ENCODE assay signal across 8 cellular contexts in the genomic region with DNA sequence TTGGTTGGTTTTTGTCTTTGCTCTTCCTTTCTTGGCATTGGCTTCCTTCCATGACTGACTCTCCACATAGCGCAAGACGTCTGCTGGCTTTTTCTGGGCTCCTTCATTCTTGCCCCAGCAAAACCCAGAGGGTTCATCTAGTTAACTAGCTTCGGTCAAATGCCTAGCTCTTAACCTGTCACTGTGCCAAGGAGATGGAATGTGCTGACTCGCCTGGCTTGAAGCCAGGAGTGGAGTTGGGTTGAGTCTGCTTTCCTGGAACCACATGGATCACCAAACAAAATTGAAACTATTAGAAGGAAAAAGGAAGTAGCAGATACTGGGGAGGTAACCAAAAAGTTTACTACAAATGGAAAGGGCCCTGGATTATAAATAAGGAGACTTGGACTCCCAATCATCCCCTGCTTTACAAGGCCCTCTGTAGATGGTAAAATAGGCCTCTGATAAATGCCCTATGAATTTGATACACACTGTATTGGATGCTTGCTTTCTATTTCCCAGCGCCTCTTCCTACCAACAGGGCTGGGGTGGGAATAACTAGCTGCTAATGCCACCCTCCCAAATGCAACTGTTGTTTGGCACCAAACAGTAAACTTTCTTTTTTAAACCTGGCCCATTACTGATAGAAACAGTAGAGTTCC. TPM values are rescaled to one million over a fixed set of nuclear protein-coding genes. Genes with fewer than 3 reads are reported as not detected.
A peak's percentile ranks its signal among the peaks of the same experiment; 100 is the strongest.
DNase-seq lines count a peak whose midpoint lies in the region; ATAC-seq, FAIRE-seq and TF ChIP-seq lines count a peak whose summit lies in the region.

No MANE protein-coding gene starts in this region.

- peaks cover 4% of the 10 kb centered on the region for H3K4me1 ChIP-seq in GM12878 (ENCODE audit: control insufficient read depth, insufficient read depth, low read length)

- ATAC-seq in GM12878, result no peak
- peak; percentile 66 for ATAC-seq in left colon
- no peak for ATAC-seq in GM18520 (IDR thresholded peaks at IDR 0.05; ENCODE audit: unreplicated experiment)

- WGBS in GM12878 (ENCODE audit: insufficient coverage, insufficient replicate concordance, low lambda C conversion rate, missing lambda C conversion rate), result 99% methylated on average over 5 of the region's 5 CpGs

- CTCF ChIA-PET in GM12878 (lab: Yijun Ruan, JAX), result interaction anchor here (1.1 to 2.0 kb wide), 4 partner anchors 10 to 152 kb away, joined by 3 to 5 read pairs (median 4); no protein-coding TSS in a partner anchor
- CTCF ChIA-PET in activated naive CD4-positive, alpha-beta T cell treated with anti-CD3 and anti-CD28 coated beads for 36 hours (lab: Charles Lee), result interaction anchor here (0.6 to 2.3 kb wide), 4 partner anchors 10 to 152 kb away, joined by 3 to 8 read pairs (median 3); no protein-coding TSS in a partner anchor

- TF ChIP-seq POLR2A in GM12878 (IDR thresholded peaks at IDR 0.05; ENCODE audit: low read depth, low read length), result no peak

- H3K79me2 ChIP-seq in GM12878 (ENCODE audit: control insufficient read depth, insufficient read depth, low read length), result peaks cover 87% of the 10 kb centered on the region

- H3K4me1 Mint-ChIP-seq in activated naive CD4-positive, alpha-beta T cell treated with anti-CD3 and anti-CD28 coated beads for 36 hours (ENCODE audit: low read depth), result peaks cover 65% of the 10 kb centered on the region

- no peaks in the 10 kb centered on the region for H3K27me3 ChIP-seq in GM12878 (replicated peaks in 1 of 2; ENCODE audit: control insufficient read depth in 2 of 2, insufficient read depth in 2 of 2, low read length in 1 of 2)

- POLR2A ChIA-PET in GM12878 (lab: Charles Lee), result interaction anchor here (1.4 to 4.7 kb wide), 2 partner anchors 9 to 10 kb away, joined by 3 to 29 read pairs; partner anchors contain the start of gene MALT1

- peaks cover 38% of the 10 kb centered on the region for H3K36me3 Mint-ChIP-seq in activated naive CD4-positive, alpha-beta T cell treated with anti-CD3 and anti-CD28 coated beads for 36 hours (ENCODE audit: low read depth)

- H3K9me3 ChIP-seq in GM12878 (replicated peaks; ENCODE audit: control insufficient read depth, insufficient read depth, low read length), result no peaks in the 10 kb centered on the region

- no peaks in the 10 kb centered on the region for H3K9me3 Mint-ChIP-seq in activated naive CD4-positive, alpha-beta T cell treated with anti-CD3 and anti-CD28 coated beads for 36 hours

- H3K27me3 Mint-ChIP-seq in activated naive CD4-positive, alpha-beta T cell treated with anti-CD3 and anti-CD28 coated beads for 36 hours (ENCODE audit: low read depth), result no peaks in the 10 kb centered on the region

- no TSS peak for BruUV-seq in GM12878 (replicated peaks; lab: Mats Ljungman, UMichigan)

- no peak for FAIRE-seq in GM12878 (lab: Jason Lieb, UNC)

- TF ChIP-seq CTCF in GM12878 (IDR thresholded peaks at IDR 0.05 in 2 of 3, conservative IDR thresholded peaks at IDR 0.05 in 1 of 3; ENCODE audit: control insufficient read depth in 2 of 3, extremely low read depth in 1 of 3, insufficient read depth in 1 of 3, low read depth in 3 of 3, low read length in 3 of 3), result no peak

- no peak overlapping the region for H3K4me3 ChIP-seq in GM12878

- SMC1A ChIA-PET in GM12878 (lab: Charles Lee; ENCODE audit: uncharacterized antibody, unreplicated experiment), result interaction anchor here (0.5 to 2.9 kb wide), 15 partner anchors 8 to 153 kb away, joined by 3 to 12 read pairs (median 4); partner anchors contain the start of gene MALT1

- H4K20me1 ChIP-seq in GM12878 (ENCODE audit: control insufficient read depth, insufficient read depth), result no peaks in the 10 kb centered on the region

- H3K9ac ChIP-seq in GM12878 (ENCODE audit: control insufficient read depth, insufficient read depth, low read length), result no peak overlapping the region

- no peak overlapping the region for H3K4me3 Mint-ChIP-seq in activated naive CD4-positive, alpha-beta T cell treated with anti-CD3 and anti-CD28 coated beads for 36 hours

- no peak overlapping the region for H3K4me2 ChIP-seq in GM12878 (ENCODE audit: control insufficient read depth, insufficient read depth)

- H3K27ac ChIP-seq in GM12878 (ENCODE audit: control insufficient read depth, insufficient read depth), result peak overlapping the region; percentile 20; the same call in 1 of the 2 replicates

- H3K36me3 ChIP-seq in GM12878 (ENCODE audit: control insufficient read depth in 2 of 2, insufficient read depth in 2 of 2, low read length in 1 of 2), result peaks cover 7 to 29% of the 10 kb centered on the region in 2 experiments

- H2AFZ ChIP-seq in GM12878 (ENCODE audit: control insufficient read depth, low read depth, low read length), result no peak overlapping the region

- RAD21 ChIA-PET in GM12878 (lab: Charles Lee; ENCODE audit: unreplicated experiment), result interaction anchor here (0.5 to 2.4 kb wide), 5 partner anchors 11 to 141 kb away, joined by 3 to 12 read pairs (median 4); partner anchors contain the start of gene MALT1

- intact Hi-C loops in GM12878 (cut with micrococcal nuclease; ENCODE audit: unreplicated experiment) (no loop called here), left colon (cut with DNase I, micrococcal nuclease) (no loop called here)
- intact Hi-C loops in activated naive CD4-positive, alpha-beta T cell treated with anti-CD3 and anti-CD28 coated beads for 36 hours (cut with micrococcal nuclease), result loop anchor here (1.0 kb wide), 1 partner anchor 7 kb away; no protein-coding TSS in a partner anchor

- DNase-seq in ACHN (peak; percentile 85), HT1080 (ENCODE audit: low read depth) (peak; percentile 64), GM12878 (ENCODE audit: low read depth, low spot score) (no peak), left colon (peak; percentile 48 to 52), NCI-H1092 treated with DMSO at 0.1 percent for 48 hours (lab: John Stamatoyannopoulos, UW) (no peak), inferior parietal cortex (ENCODE audit: extremely low spot score) (no peak)
- no peak for DNase-seq in activated naive CD4-positive, alpha-beta T cell treated with anti-CD3 and anti-CD28 coated beads for 36 hours

- in situ Hi-C loops in ACHN (cut with HindIII; ENCODE audit: low pct_ligation_motif_present, low pct_unique_long_range_greater_than_20kb, low sequenced_read_pairs) (no loop called here), GM12878 (cut with MboI) (no loop called here)

- TF ChIP-seq EP300 in GM12878 (IDR thresholded peaks at IDR 0.05; ENCODE audit: borderline replicate concordance in 1 of 2, control insufficient read depth in 1 of 2, low read depth in 2 of 2, low read length in 2 of 2), result no peak

- TF ChIP-seq RAD21 in GM12878 (IDR thresholded peaks at IDR 0.05; ENCODE audit: insufficient read depth, low read depth, low read length), result no peak

- no peak overlapping the region for H3K27ac Mint-ChIP-seq in activated naive CD4-positive, alpha-beta T cell treated with anti-CD3 and anti-CD28 coated beads for 36 hours

TF ChIP-seq in GM12878, 131 proteins besides CTCF, POLR2A, EP300 and RAD21 (continues in another document):
- no peak for TF ChIP-seq GABPA (IDR thresholded peaks at IDR 0.05; ENCODE audit: low read depth)
- no peak for TF ChIP-seq MEF2B (IDR thresholded peaks at IDR 0.05; ENCODE audit: partially characterized antibody, poor library complexity, severe bottlenecking)

RNA-seq across cellular contexts. Expression of gene MALT1, which starts 11.3 kb away (rescaled TPM):
- 27.8 and 34.9 TPM in 2 replicates for total RNA-seq in HT1080 (2014; rRNA removed; shearing (Covaris generic))
- 19.4 and 20.7 TPM in 2 replicates for polyA plus RNA-seq in HT1080 (2015; cell fraction: cytosol; rRNA removed)
- polyA plus RNA-seq in HT1080 (2015; cell fraction: nucleus; rRNA removed), result 43.2 and 50.8 TPM in 2 replicates
- total RNA-seq in GM12878 (2013; cell fraction: nucleolus; rRNA removed), result 326 and 345 TPM in 2 replicates
- total RNA-seq in GM12878 (2014; rRNA removed) (61.5 and 79.2 TPM in 2 replicates), GM12878 (2014; rRNA removed; fragmentation: Illumina TruSeq; extraction: Trizol) (65.8 and 71.2 TPM in 2 replicates), GM12878 (2021) (49.8 and 50.6 TPM in 2 replicates), left colon (10 to 100 TPM; 19.8 to 22.9 TPM)
- 19.6 TPM for polyA plus RNA-seq in GM12878 (2011; ENCODE audit: low read depth)
- polyA plus RNA-seq in GM12878 (2011; rRNA removed) (126 and 179 TPM in 2 replicates), GM12878 (2014; fragmentation: Illumina TruSeq; extraction: Trizol) (54.2 and 67.3 TPM in 2 replicates), GM12878 (2014; fragmentation: Nextera tagmentation; extraction: Ambion mirVana) (10 to 100 TPM; 17.6 to 32.5 TPM), GM12878 (2014; rRNA removed) (33.9 and 40.3 TPM in 2 replicates), GM12878 (2016; fragmentation: Nextera tagmentation; extraction: Ambion mirVana) (10 to 100 TPM; 32.5 to 37.2 TPM)
- 40.3 and 53.0 TPM in 2 replicates for polyA plus RNA-seq in GM12878 (2011; cell fraction: cytosol; rRNA removed)
- 145 and 211 TPM in 2 replicates for polyA plus RNA-seq in GM12878 (2011; cell fraction: nucleus; rRNA removed)
- 25.7 and 45.2 TPM in 2 replicates for polyA plus RNA-seq in GM12878 (2012)
- 83.9 and 129 TPM in 2 replicates for polyA minus RNA-seq in GM12878 (2011; rRNA and poly(A)+ RNA removed)
- polyA minus RNA-seq in GM12878 (2011; cell fraction: cytosol; rRNA and poly(A)+ RNA removed), result 28.5 and 42.0 TPM in 2 replicates
- polyA minus RNA-seq in GM12878 (2011; cell fraction: nucleus; rRNA and poly(A)+ RNA removed), result 66.7 and 73.4 TPM in 2 replicates
- 10 to 100 TPM; 39.7 to 41.0 TPM for total RNA-seq in activated naive CD4-positive, alpha-beta T cell treated with anti-CD3 and anti-CD28 coated beads for 36 hours

RNA-seq across cellular contexts. Expression of gene ALPK2, which starts 53.7 kb away (rescaled TPM):
- total RNA-seq in HT1080 (2014; rRNA removed; shearing (Covaris generic)), result 7.7 and 8.9 TPM in 2 replicates
- polyA plus RNA-seq in HT1080 (2015; cell fraction: cytosol; rRNA removed), result 3.7 and 4.9 TPM in 2 replicates
- polyA plus RNA-seq in HT1080 (2015; cell fraction: nucleus; rRNA removed), result 21.5 and 24.0 TPM in 2 replicates
- 28.8 and 29.7 TPM in 2 replicates for total RNA-seq in GM12878 (2013; cell fraction: nucleolus; rRNA removed)
- 4.5 and 5.8 TPM in 2 replicates for total RNA-seq in GM12878 (2014; rRNA removed)
- 8.1 and 8.5 TPM in 2 replicates for total RNA-seq in GM12878 (2014; rRNA removed; fragmentation: Illumina TruSeq; extraction: Trizol)
- 4.3 and 5.1 TPM in 2 replicates for total RNA-seq in GM12878 (2021)
- 2.5 TPM for polyA plus RNA-seq in GM12878 (2011; ENCODE audit: low read depth)
- polyA plus RNA-seq in GM12878 (2011; rRNA removed), result 27.4 and 36.5 TPM in 2 replicates
- 14.0 TPM in 2 replicates for polyA plus RNA-seq in GM12878 (2011; cell fraction: cytosol; rRNA removed)
- 68.7 and 99.5 TPM in 2 replicates for polyA plus RNA-seq in GM12878 (2011; cell fraction: nucleus; rRNA removed)
- 2.4 and 3.8 TPM in 2 replicates for polyA plus RNA-seq in GM12878 (2012)
- polyA plus RNA-seq in GM12878 (2014; fragmentation: Illumina TruSeq; extraction: Trizol), result 4.8 and 4.9 TPM in 2 replicates
- 1 to 10 TPM; 1.6 to 1.8 TPM for polyA plus RNA-seq in GM12878 (2014; fragmentation: Nextera tagmentation; extraction: Ambion mirVana)
- polyA plus RNA-seq in GM12878 (2014; rRNA removed), result 3.4 TPM in 2 replicates
- polyA plus RNA-seq in GM12878 (2016; fragmentation: Nextera tagmentation; extraction: Ambion mirVana), result 1 to 10 TPM; 5.1 to 6.0 TPM
- 53.4 and 56.6 TPM in 2 replicates for polyA minus RNA-seq in GM12878 (2011; rRNA and poly(A)+ RNA removed)
- polyA minus RNA-seq in GM12878 (2011; cell fraction: cytosol; rRNA and poly(A)+ RNA removed), result 10.0 and 12.4 TPM in 2 replicates
- 96.9 and 97.0 TPM in 2 replicates for polyA minus RNA-seq in GM12878 (2011; cell fraction: nucleus; rRNA and poly(A)+ RNA removed)
- total RNA-seq in left colon, result under 1 TPM in 1 of 2 donors, not detected in 1; 0.15 TPM
- total RNA-seq in activated naive CD4-positive, alpha-beta T cell treated with anti-CD3 and anti-CD28 coated beads for 36 hours, result 1 to 10 TPM; 1.3 to 1.4 TPM

Comparison
In these comparisons a context has a peak if more than half of its experiments do, and no peak if none do; other contexts are left out.
1. DNase-seq: peak in ACHN (single experiment), HT1080 (single experiment) and left colon (2 of 2); none in GM12878 (single experiment), NCI-H1092 treated with DMSO at 0.1 percent for 48 hours (single experiment), activated naive CD4-positive, alpha-beta T cell treated with anti-CD3 and anti-CD28 coated beads for 36 hours (single experiment) and inferior parietal cortex (single experiment).